5 cellular contexts compared by ENCODE assay signal in genomic region chr9:72521416-72521815, GRCh38. TPM values are rescaled to one million over a fixed set of nuclear protein-coding genes. Genes with fewer than 3 reads are reported as not detected.
"Had no signal": no experiment of that assay in that cellular context is flagged by ENCODE, and none has a peak within 500 bp of the region (broad histone marks: within the 10 kb centered on the region; RNA-seq: fewer than 3 reads in every experiment).

TMC1 (plus strand) TSS chr9:72521608; CDS start chr9:72648649, 127,041 bp downstream.

RNA-seq across cellular contexts. Expression of gene TMC1, which starts in this region (rescaled TPM):
- total RNA-seq: left ventricle myocardium superior; mucosa of gallbladder; naive thymus-derived CD8-positive, alpha-beta T cell; pancreas; thoracic aorta had no signal
- polyA plus RNA-seq: naive thymus-derived CD8-positive, alpha-beta T cell; pancreas had no signal
